Comparison of ENCODE assay signal across 10 cellular contexts in genomic region chr1:115838426-115838804, GRCh38. TPM values are rescaled to one million over a fixed set of nuclear protein-coding genes. Genes with fewer than 3 reads are reported as not detected.
A peak's percentile ranks its signal among the peaks of the same experiment; 100 is the strongest.
DNase-seq lines count a peak whose midpoint lies in the region; ATAC-seq, FAIRE-seq and TF ChIP-seq lines count a peak whose summit lies in the region.
"Had no signal": no experiment of that assay in that cellular context is flagged by ENCODE, and none has a peak within 500 bp of the region (broad histone marks: within the 10 kb centered on the region; RNA-seq: fewer than 3 reads in every experiment).

No MANE protein-coding gene starts in this region.

- TF ChIP-seq POLR2A in body of pancreas (IDR thresholded peaks at IDR 0.05): no peak

- H3K36me3 ChIP-seq in body of pancreas (replicated peaks in 1 of 2; ENCODE audit: insufficient read depth in 1 of 2, low read depth in 2 of 2) (no peaks in the 10 kb centered on the region), subcutaneous abdominal adipose tissue (ENCODE audit: control insufficient read depth in 5 of 5, insufficient read depth in 5 of 5, low read length in 5 of 5) (no peaks in the 10 kb centered on the region)

- 10% methylated on average over 32 of the region's 43 CpGs; no CpG with 5 or more reads in 1 of the 2 donors for WGBS in body of pancreas, 2 donors

- no peak overlapping the region for H3K9ac ChIP-seq in subcutaneous abdominal adipose tissue (ENCODE audit: low read length in 5 of 5)

- H3K27me3 ChIP-seq in body of pancreas: peaks cover 0 to 55% of the 10 kb centered on the region in 2 donors
- peaks cover 4% of the 10 kb centered on the region for H3K27me3 ChIP-seq in layer of hippocampus (ENCODE audit: control insufficient read depth, insufficient read depth, low read length)
- peaks cover 33 to 65% (median 55%) of the 10 kb centered on the region in 5 donors for H3K27me3 ChIP-seq in subcutaneous abdominal adipose tissue (ENCODE audit: control insufficient read depth in 5 of 5, insufficient read depth in 4 of 5, low read length in 5 of 5)

- peak; percentile 49 for DNase-seq in DMS53 (lab: John Stamatoyannopoulos, UW)
- no peak for DNase-seq in DMS53 treated with DMSO at 0.1 percent for 48 hours (lab: John Stamatoyannopoulos, UW; ENCODE audit: unreplicated experiment)
- DNase-seq in body of pancreas: peak in 1 of 4 donors; percentile 5
- no peak for DNase-seq in stimulated activated CD4-positive, alpha-beta T cell treated with anti-CD3 and anti-CD28 coated beads, Interleukin-12 subunit alpha, Interleukin-12 subunit beta, amount 100 ng/mL, for 4 hours
- DNase-seq in T-helper 1 cell: no peak
- DNase-seq in urothelium cell line (ENCODE audit: low spot score): no peak
- DNase-seq: NCI-H1092 had no signal

- no peak overlapping the region for H3K27ac ChIP-seq in body of pancreas
- H3K27ac ChIP-seq in layer of hippocampus (ENCODE audit: low read depth, low read length): peak overlapping the region; percentile 80
- no peak overlapping the region for H3K27ac ChIP-seq in subcutaneous abdominal adipose tissue (ENCODE audit: low read depth, low read length)

- no peak for FAIRE-seq in urothelium cell line (lab: Jason Lieb, UNC)

- H3K4me1 ChIP-seq in body of pancreas (peaks cover 25% of the 10 kb centered on the region), subcutaneous abdominal adipose tissue (ENCODE audit: control insufficient read depth in 5 of 5, insufficient read depth in 5 of 5, low read length in 5 of 5) (peaks cover 0 to 23% (median 21%) of the 10 kb centered on the region in 5 donors)

- ATAC-seq in body of pancreas: peak; percentile 30

- TF ChIP-seq CTCF in body of pancreas (IDR thresholded peaks at IDR 0.05): no peak

- no peaks in the 10 kb centered on the region for H3K9me3 ChIP-seq in body of pancreas
- H3K9me3 ChIP-seq in subcutaneous abdominal adipose tissue (ENCODE audit: control insufficient read depth in 5 of 5, low read length in 5 of 5): no peaks in the 10 kb centered on the region

- no peak overlapping the region for H3K4me3 ChIP-seq in body of pancreas
- H3K4me3 ChIP-seq in subcutaneous abdominal adipose tissue (ENCODE audit: low read depth in 1 of 5, low read length in 5 of 5): peak overlapping the region in 4 of 5 donors; percentile 17 to 55 (median 34)

- intact Hi-C loops in body of pancreas (cut with DNase I): no loop called here

RNA-seq across cellular contexts. Expression of gene NHLH2, which starts 2.5 kb away (rescaled TPM):
- total RNA-seq in body of pancreas: not detected
- total RNA-seq: T-helper 2 cell treated with Interferon-gamma antibody and Interleukin-4, amounts not matched to agents 100 ng/mL and 5 ng/mL, for 36 hours had no signal

Comparison
In these comparisons a context has a peak if more than half of its experiments do, and no peak if none do; other contexts are left out.
1. H3K4me3 ChIP-seq: peak in subcutaneous abdominal adipose tissue (4 of 5); none in body of pancreas (0 of 2).